Comparison of ENCODE assay signal across 28 cellular contexts in genomic region chr5:116514521-116514920, GRCh38.
"Had no signal": no experiment of that assay in that cellular context is flagged by ENCODE, and none has a peak within 500 bp of the region (broad histone marks: within the 10 kb centered on the region; RNA-seq: fewer than 3 reads in every experiment).

No MANE protein-coding gene starts in this region.

- H3K27me3 Mint-ChIP-seq: activated naive CD8-positive, alpha-beta T cell; dendritic cell treated with granulocyte-macrophage colony-stimulating factor and Interleukin-4, amounts not matched to agents 40 ng/mL and 50 ng/mL, for 4 days; progenitor cell of endocrine pancreas had no signal

- H3K27ac Mint-ChIP-seq: activated naive CD8-positive, alpha-beta T cell; dendritic cell treated with granulocyte-macrophage colony-stimulating factor and Interleukin-4, amounts not matched to agents 40 ng/mL and 50 ng/mL, for 4 days; progenitor cell of endocrine pancreas; T-helper 1 cell treated with Interleukin-12 subunit alpha and Interleukin-12 subunit beta and Interleukin-4 antibody, amounts not matched to agents 30 μg/mL and 1 μg/mL, for 36 hours had no signal

- H3K27me3 ChIP-seq: brain microvascular endothelial cell, esophagus squamous epithelium, hepatocyte, ovary, right lobe of liver, testis, transverse colon, uterus had no signal

- ATAC-seq: activated CD4-positive, CD25-positive, alpha-beta regulatory T cell treated with anti-CD3 and anti-CD28 coated beads, Interleukin-2, amount 50 U/mL, for 24 hours; right lobe of liver; stimulated activated naive CD8-positive, alpha-beta T cell treated with anti-CD3 and anti-CD28 coated beads, Interleukin-15, Interleukin-2, amounts not matched to agents 100 U/mL and 50 U/mL, for 24 hours had no signal

- DNase-seq: activated CD4-positive, alpha-beta T cell treated with anti-CD3 and anti-CD28 coated beads for 48 hours; activated CD4-positive, alpha-beta T cell treated with anti-CD3 and anti-CD28 coated beads, Interleukin-2, amount 50 U/mL, for 48 hours; activated CD8-positive, alpha-beta memory T cell treated with anti-CD3 and anti-CD28 coated beads for 24 hours; activated effector memory CD4-positive, alpha-beta T cell treated with Interleukin-2 at 50 U/mL for 16 hours; activated naive CD4-positive, alpha-beta T cell treated with Interleukin-2 at 50 U/mL for 16 hours; aorta; brain microvascular endothelial cell; esophagus squamous epithelium; glutamatergic neuron; islet precursor cell; left ventricle myocardium inferior; ovary; right lobe of liver; stimulated activated CD4-positive, alpha-beta T cell treated with anti-CD3 and anti-CD28 coated beads, Interleukin-4, amount 100 ng/mL, for 1 hour; stimulated activated naive CD8-positive, alpha-beta T cell treated with anti-CD3 and anti-CD28 coated beads, Interleukin-15, Interleukin-2, amounts not matched to agents 100 U/mL and 50 U/mL, for 24 hours; T-helper 9 cell; testis; transverse colon; uterus had no signal

- H3K9me3 Mint-ChIP-seq: dendritic cell treated with granulocyte-macrophage colony-stimulating factor and Interleukin-4, amounts not matched to agents 40 ng/mL and 50 ng/mL, for 4 days; T-helper 1 cell treated with Interleukin-12 subunit alpha and Interleukin-12 subunit beta and Interleukin-4 antibody, amounts not matched to agents 30 μg/mL and 1 μg/mL, for 36 hours had no signal

- H2AFZ ChIP-seq: hepatocyte had no signal

- H3K4me3 ChIP-seq: esophagus squamous epithelium, hepatocyte, left ventricle myocardium inferior, lung, ovary, right lobe of liver, testis, transverse colon, uterus had no signal

- H3K4me1 ChIP-seq: right lobe of liver, uterus had no signal

- H3K27ac ChIP-seq: brain microvascular endothelial cell, epithelial cell of prostate, esophagus squamous epithelium, hepatocyte, left ventricle myocardium inferior, ovary, right lobe of liver, testis, transverse colon, uterus, VCaP had no signal

- H3K9me3 ChIP-seq: esophagus squamous epithelium, left ventricle myocardium inferior, ovary, right lobe of liver, testis, transverse colon, uterus had no signal

- H3K4me3 Mint-ChIP-seq: activated naive CD8-positive, alpha-beta T cell; dendritic cell treated with granulocyte-macrophage colony-stimulating factor and Interleukin-4, amounts not matched to agents 40 ng/mL and 50 ng/mL, for 4 days; T-helper 1 cell treated with Interleukin-12 subunit alpha and Interleukin-12 subunit beta and Interleukin-4 antibody, amounts not matched to agents 30 μg/mL and 1 μg/mL, for 36 hours had no signal

- H3K36me3 ChIP-seq: brain microvascular endothelial cell, esophagus squamous epithelium, left ventricle myocardium inferior, ovary, right lobe of liver, transverse colon, uterus had no signal

- H3K4me2 ChIP-seq: hepatocyte had no signal
